Comparison of ENCODE assay signal across 19 cellular contexts in genomic region chr1:55038552-55038838, GRCh38. TPM values are rescaled to one million over a fixed set of nuclear protein-coding genes. Genes with fewer than 3 reads are reported as not detected.
DNase-seq lines count a peak whose midpoint lies in the region; ATAC-seq and TF ChIP-seq lines count a peak whose summit lies in the region.
"Had no signal": no experiment of that assay in that cellular context is flagged by ENCODE, and none has a peak within 500 bp of the region (broad histone marks: within the 10 kb centered on the region; RNA-seq: fewer than 3 reads in every experiment).

No MANE protein-coding gene starts in this region.

- H3K9me2 ChIP-seq in HCT116 (ENCODE audit: insufficient read depth) = no peaks in the 10 kb centered on the region

- POLR2A ChIA-PET in HCT116 (lab: Charles Lee) = no interaction called here

- H3K4me1 Mint-ChIP-seq in neural progenitor cell = peaks cover 25% of the 10 kb centered on the region
- no peaks in the 10 kb centered on the region for H3K4me1 Mint-ChIP-seq in activated CD4-positive, alpha-beta T cell treated with anti-CD3 and anti-CD28 coated beads, Interleukin-2, amount 10 ng/mL, durations not matched to agents 24 days and 14 days

- no peak for TF ChIP-seq CTCF in HCT116 (IDR thresholded peaks at IDR 0.05 in 2 of 3, conservative IDR thresholded peaks at IDR 0.05 in 1 of 3; ENCODE audit: borderline replicate concordance in 1 of 3, insufficient read depth in 1 of 3, low read depth in 2 of 3, low read length in 2 of 3)
- TF ChIP-seq CTCF in foreskin keratinocyte (conservative IDR thresholded peaks at IDR 0.05) = no peak
- TF ChIP-seq CTCF in neural progenitor cell (IDR thresholded peaks at IDR 0.05) = no peak

- DNase-seq in HCT116 (ENCODE audit: low read depth, low spot score) = no peak
- DNase-seq in foreskin keratinocyte = no peak
- no peak for DNase-seq in neural progenitor cell (ENCODE audit: low spot score)
- no peak for DNase-seq in right cardiac atrium
- DNase-seq in activated CD4-positive, alpha-beta T cell treated with anti-CD3 and anti-CD28 coated beads, Interleukin-2, amount 10 ng/mL, durations not matched to agents 24 days and 14 days = no peak
- DNase-seq: CD4-positive, alpha-beta T cell; EL; HFFc6; Karpas-422; NCI-H1417 treated with DMSO at 0.1 percent for 48 hours; NCI-H187 treated with DMSO at 0.1 percent for 48 hours; NCI-H226; SJCRH30 had no signal

- CTCF ChIA-PET in HCT116 (lab: Charles Lee) = interaction anchor here (0.5 to 2.4 kb wide), 2 partner anchors 16 to 417 kb away, joined by 4 to 9 read pairs; no protein-coding TSS in a partner anchor

- H3K27me3 ChIP-seq in HCT116 (ENCODE audit: insufficient read depth, low read length) (no peaks in the 10 kb centered on the region), foreskin keratinocyte (no peaks in the 10 kb centered on the region), neural progenitor cell (peaks cover 52% of the 10 kb centered on the region), right cardiac atrium (ENCODE audit: control insufficient read depth, insufficient read depth) (no peaks in the 10 kb centered on the region)

- peaks cover 2% of the 10 kb centered on the region for H3K36me3 Mint-ChIP-seq in neural progenitor cell
- H3K36me3 Mint-ChIP-seq in activated CD4-positive, alpha-beta T cell treated with anti-CD3 and anti-CD28 coated beads, Interleukin-2, amount 10 ng/mL, durations not matched to agents 24 days and 14 days (ENCODE audit: low read depth) = no peaks in the 10 kb centered on the region

- H3K4me1 ChIP-seq in HCT116 (ENCODE audit: control insufficient read depth in 1 of 2, insufficient read depth in 2 of 2, low read length in 2 of 2) (peaks cover 14 to 46% of the 10 kb centered on the region in 2 experiments; a peak in 3 of 4 replicates), foreskin keratinocyte (peaks cover 19% of the 10 kb centered on the region), neural progenitor cell (peaks cover 10% of the 10 kb centered on the region), right cardiac atrium (ENCODE audit: control insufficient read depth, insufficient read depth, low read length) (no peaks in the 10 kb centered on the region)
- H3K4me1 ChIP-seq: SJCRH30 had no signal

- no peak for TF ChIP-seq POLR2A in HCT116 (IDR thresholded peaks at IDR 0.05; ENCODE audit: borderline replicate concordance, extremely low read depth, insufficient read depth, insufficient read length)

- 85% methylated on average over 3 of the region's 3 CpGs for WGBS in right cardiac atrium

- RAD21 ChIA-PET in HCT116 (lab: Charles Lee; ENCODE audit: low non-redundant PET in 1 of 2, low total read pairs in 2 of 2, uncharacterized antibody in 2 of 2, unreplicated experiment in 2 of 2) = no interaction called here

- no peaks in the 10 kb centered on the region for H3K9me3 Mint-ChIP-seq in neural progenitor cell
- H3K9me3 Mint-ChIP-seq in activated CD4-positive, alpha-beta T cell treated with anti-CD3 and anti-CD28 coated beads, Interleukin-2, amount 10 ng/mL, durations not matched to agents 24 days and 14 days = no peaks in the 10 kb centered on the region
- H3K9me3 Mint-ChIP-seq: CD4-positive, alpha-beta T cell; HFFc6 had no signal

- H3K27ac ChIP-seq in HCT116 (ENCODE audit: low read depth, low read length) (no peak overlapping the region), foreskin keratinocyte (peak overlapping the region; percentile 92), neural progenitor cell (no peak overlapping the region), right cardiac atrium (ENCODE audit: low read length) (no peak overlapping the region)
- H3K27ac ChIP-seq: SJCRH30 had no signal

- H3K4me2 ChIP-seq in HCT116 (ENCODE audit: low read length) (peak overlapping the region; percentile 97), neural progenitor cell (no peak overlapping the region)

- H3K9me3 ChIP-seq in HCT116 (ENCODE audit: control insufficient read depth in 1 of 2, insufficient read depth in 1 of 2, low read depth in 1 of 2, low read length in 2 of 2) (no peaks in the 10 kb centered on the region), neural progenitor cell (ENCODE audit: low read depth) (no peaks in the 10 kb centered on the region), right cardiac atrium (ENCODE audit: control insufficient read depth, low read length) (no peaks in the 10 kb centered on the region)
- H3K9me3 ChIP-seq: A549, SJCRH30 had no signal

- H3K4me3 Mint-ChIP-seq in neural progenitor cell = peak overlapping the region; percentile 86
- H3K4me3 Mint-ChIP-seq in activated CD4-positive, alpha-beta T cell treated with anti-CD3 and anti-CD28 coated beads, Interleukin-2, amount 10 ng/mL, durations not matched to agents 24 days and 14 days = no peak overlapping the region
- H3K4me3 Mint-ChIP-seq: CD4-positive, alpha-beta T cell; HFFc6 had no signal

- H2AFZ ChIP-seq in HCT116 (ENCODE audit: low read depth, low read length, poor library complexity, severe bottlenecking) = peak overlapping the region; percentile 60
- H2AFZ ChIP-seq in neural progenitor cell (replicated peaks) = no peak overlapping the region

- H3K36me3 ChIP-seq in HCT116 (ENCODE audit: control insufficient read depth in 1 of 2, insufficient read depth in 2 of 2, low read length in 2 of 2) (no peaks in the 10 kb centered on the region), neural progenitor cell (no peaks in the 10 kb centered on the region)
- H3K36me3 ChIP-seq: SJCRH30 had no signal

- H3F3A ChIP-seq in neural progenitor cell (ENCODE audit: low read depth) = peaks cover 4% of the 10 kb centered on the region

- no peaks in the 10 kb centered on the region for H4K20me1 ChIP-seq in HCT116 (ENCODE audit: insufficient read depth)
- peaks cover 14% of the 10 kb centered on the region for H4K20me1 ChIP-seq in neural progenitor cell (ENCODE audit: low read depth)

- H3K79me2 ChIP-seq in HCT116 (ENCODE audit: insufficient read depth, low read length) (peaks cover 6% of the 10 kb centered on the region; the same call in 1 of the 2 replicates), neural progenitor cell (ENCODE audit: low read depth) (peaks cover 14% of the 10 kb centered on the region)

- no peak overlapping the region for H3K27ac Mint-ChIP-seq in neural progenitor cell
- no peak overlapping the region for H3K27ac Mint-ChIP-seq in activated CD4-positive, alpha-beta T cell treated with anti-CD3 and anti-CD28 coated beads, Interleukin-2, amount 10 ng/mL, durations not matched to agents 24 days and 14 days
- H3K27ac Mint-ChIP-seq: CD4-positive, alpha-beta T cell; HFFc6 had no signal

- H3K9ac ChIP-seq in HCT116 (ENCODE audit: low read length) = 0 out of 2 replicates have a peak overlapping the region, but pooled peaks have one; percentile 72
- no peak overlapping the region for H3K9ac ChIP-seq in neural progenitor cell

- TF ChIP-seq RAD21 in HCT116 (IDR thresholded peaks at IDR 0.05; ENCODE audit: low read depth) = no peak

- H3K4me3 ChIP-seq in HCT116 (replicated peaks in 1 of 2; ENCODE audit: low read depth in 1 of 2, low read length in 2 of 2) = peak overlapping the region in 1 of 2 experiments; percentile 80; a peak in 1 of 4 replicates
- no peak overlapping the region for H3K4me3 ChIP-seq in neural progenitor cell
- no peak overlapping the region for H3K4me3 ChIP-seq in right cardiac atrium (ENCODE audit: low read length)
- H3K4me3 ChIP-seq: SJCRH30 had no signal

- peaks cover 56% of the 10 kb centered on the region for H3K27me3 Mint-ChIP-seq in neural progenitor cell (ENCODE audit: insufficient read depth, low read depth)
- peaks cover 69% of the 10 kb centered on the region for H3K27me3 Mint-ChIP-seq in activated CD4-positive, alpha-beta T cell treated with anti-CD3 and anti-CD28 coated beads, Interleukin-2, amount 10 ng/mL, durations not matched to agents 24 days and 14 days

- intact Hi-C loops in HCT116 (cut with micrococcal nuclease) = no loop called here
- intact Hi-C loops in right cardiac atrium (cut with DNase I) = no loop called here
- intact Hi-C loops in activated CD4-positive, alpha-beta T cell treated with anti-CD3 and anti-CD28 coated beads, Interleukin-2, amount 10 ng/mL, durations not matched to agents 24 days and 14 days (cut with micrococcal nuclease) = no loop called here

- BruUV-seq in HCT116 (replicated peaks; lab: Mats Ljungman, UMichigan) = no TSS peak

- ATAC-seq in HCT116 (no peak), foreskin keratinocyte (no peak), GM18907 (IDR thresholded peaks at IDR 0.05; ENCODE audit: unreplicated experiment) (no peak), right cardiac atrium (no peak)

TF ChIP-seq in HCT116, 20 proteins besides CTCF, POLR2A, EP300 and RAD21 (continues in another document):
- TF ChIP-seq ZNF274 (IDR thresholded peaks at IDR 0.05; ENCODE audit: low read depth, low read length) = no peak
- TF ChIP-seq FOSL1 (IDR thresholded peaks at IDR 0.05; ENCODE audit: low read depth) = no peak
- TF ChIP-seq EGR1 (IDR thresholded peaks at IDR 0.05; ENCODE audit: low read depth) = no peak
- TF ChIP-seq EZH2 (IDR thresholded peaks at IDR 0.05) = no peak
- no peak for TF ChIP-seq MAX (IDR thresholded peaks at IDR 0.05)
- no peak for TF ChIP-seq SP1 (IDR thresholded peaks at IDR 0.05; ENCODE audit: low read depth)

RNA-seq across cellular contexts. Expression of gene PCSK9, which starts 0.9 kb away (rescaled TPM):
- total RNA-seq in HCT116 (2021; ENCODE audit: unreplicated experiment) = 39.6 TPM
- 44.4 and 54.6 TPM in 2 replicates for polyA plus RNA-seq in HCT116 (2012)
- total RNA-seq in foreskin keratinocyte = 159 and 184 TPM in 2 replicates
- 149 and 163 TPM in 2 replicates for polyA plus RNA-seq in foreskin keratinocyte
- total RNA-seq in neural progenitor cell (ENCODE audit: low replicate concordance) = 4.5 and 13.7 TPM in 2 replicates
- not detected for total RNA-seq in right cardiac atrium
- polyA plus RNA-seq in right cardiac atrium = 0.05 TPM
- not detected in 2 replicates for total RNA-seq in activated CD4-positive, alpha-beta T cell treated with anti-CD3 and anti-CD28 coated beads, Interleukin-2, amount 10 ng/mL, durations not matched to agents 24 days and 14 days
- total RNA-seq: CD4-positive, alpha-beta T cell; MCF 10A had no signal

RNA-seq across cellular contexts. Expression of gene BSND, which starts 39.8 kb away (rescaled TPM):
- total RNA-seq in HCT116 (2021; ENCODE audit: unreplicated experiment) (not detected), foreskin keratinocyte (not detected in 2 replicates), neural progenitor cell (ENCODE audit: low replicate concordance) (not detected in 2 replicates), right cardiac atrium (not detected)
- not detected in 2 replicates for polyA plus RNA-seq in HCT116 (2012)
- polyA plus RNA-seq in foreskin keratinocyte (not detected in 2 replicates), right cardiac atrium (not detected)
- total RNA-seq in activated CD4-positive, alpha-beta T cell treated with anti-CD3 and anti-CD28 coated beads, Interleukin-2, amount 10 ng/mL, durations not matched to agents 24 days and 14 days = not detected in 2 replicates
- total RNA-seq: CD4-positive, alpha-beta T cell; H4; HFFc6; MCF 10A; PC-3; SJCRH30 had no signal
- polyA plus RNA-seq: A549, BJ had no signal

RNA-seq across cellular contexts. Expression of gene TMEM61, which starts 58.1 kb away (rescaled TPM):
- total RNA-seq in HCT116 (2021; ENCODE audit: unreplicated experiment) (4.4 TPM), foreskin keratinocyte (1.4 and 1.5 TPM in 2 replicates), neural progenitor cell (ENCODE audit: low replicate concordance) (not detected in 2 replicates), right cardiac atrium (not detected)
- polyA plus RNA-seq in HCT116 (2012) = 6.1 and 6.5 TPM in 2 replicates
- polyA plus RNA-seq in foreskin keratinocyte (1.8 and 1.9 TPM in 2 replicates), right cardiac atrium (0.09 TPM)
- total RNA-seq in activated CD4-positive, alpha-beta T cell treated with anti-CD3 and anti-CD28 coated beads, Interleukin-2, amount 10 ng/mL, durations not matched to agents 24 days and 14 days = not detected in 2 replicates
- total RNA-seq: CD4-positive, alpha-beta T cell; HFFc6; MCF 10A; SJCRH30 had no signal
- polyA plus RNA-seq: BJ had no signal
